Comparison of ENCODE assay signal across 2 cellular contexts in genomic region chr3:172586447-172586846, GRCh38.
TF ChIP-seq lines count a peak whose summit lies in the region.

No MANE protein-coding gene starts in this region.

TF ChIP-seq in GM12878, 131 proteins besides CTCF, POLR2A, EP300 and RAD21 (continued from another document):
- TF ChIP-seq ZBTB40 (IDR thresholded peaks at IDR 0.05; ENCODE audit: borderline replicate concordance) (no peak), POLR2AphosphoS5 (IDR thresholded peaks at IDR 0.05; ENCODE audit: low read length) (no peak), IRF5 (IDR thresholded peaks at IDR 0.05; ENCODE audit: borderline replicate concordance) (no peak), SMC3 (IDR thresholded peaks at IDR 0.05; ENCODE audit: borderline replicate concordance, low read length) (no peak), HSF1 (IDR thresholded peaks at IDR 0.05; ENCODE audit: low read depth, low read length) (no peak), PML (IDR thresholded peaks at IDR 0.05; ENCODE audit: low read length) (no peak), MXI1 (IDR thresholded peaks at IDR 0.05; ENCODE audit: low read depth, low read length) (no peak), BHLHE40 (IDR thresholded peaks at IDR 0.05; ENCODE audit: borderline replicate concordance in 1 of 2, low read depth in 2 of 2, low read length in 1 of 2) (no peak), ZBTB4 (CRISPR knock-in tag; IDR thresholded peaks at IDR 0.05) (no peak), JUND (IDR thresholded peaks at IDR 0.05; ENCODE audit: low read depth, low read length) (no peak), PBX3 (IDR thresholded peaks at IDR 0.05; ENCODE audit: insufficient replicate concordance, low read depth, low read length) (no peak)

TF ChIP-seq in WTC11, 78 proteins besides CTCF, POLR2A, EP300 and RAD21 (continued from another document):
- TF ChIP-seq ZNF532 (CRISPR knock-in tag; IDR thresholded peaks at IDR 0.05; ENCODE audit: borderline replicate concordance): no peak
- TF ChIP-seq ZNF281 (CRISPR knock-in tag; IDR thresholded peaks at IDR 0.05): no peak
- no peak for TF ChIP-seq ATF1 (CRISPR knock-in tag; IDR thresholded peaks at IDR 0.05)
- no peak for TF ChIP-seq RELA (CRISPR knock-in tag; IDR thresholded peaks at IDR 0.05; ENCODE audit: borderline replicate concordance)
- TF ChIP-seq KAT7 (CRISPR knock-in tag; IDR thresholded peaks at IDR 0.05; ENCODE audit: borderline replicate concordance): no peak
